ENCODE assay signal across 10 cellular contexts in the genomic region with DNA sequence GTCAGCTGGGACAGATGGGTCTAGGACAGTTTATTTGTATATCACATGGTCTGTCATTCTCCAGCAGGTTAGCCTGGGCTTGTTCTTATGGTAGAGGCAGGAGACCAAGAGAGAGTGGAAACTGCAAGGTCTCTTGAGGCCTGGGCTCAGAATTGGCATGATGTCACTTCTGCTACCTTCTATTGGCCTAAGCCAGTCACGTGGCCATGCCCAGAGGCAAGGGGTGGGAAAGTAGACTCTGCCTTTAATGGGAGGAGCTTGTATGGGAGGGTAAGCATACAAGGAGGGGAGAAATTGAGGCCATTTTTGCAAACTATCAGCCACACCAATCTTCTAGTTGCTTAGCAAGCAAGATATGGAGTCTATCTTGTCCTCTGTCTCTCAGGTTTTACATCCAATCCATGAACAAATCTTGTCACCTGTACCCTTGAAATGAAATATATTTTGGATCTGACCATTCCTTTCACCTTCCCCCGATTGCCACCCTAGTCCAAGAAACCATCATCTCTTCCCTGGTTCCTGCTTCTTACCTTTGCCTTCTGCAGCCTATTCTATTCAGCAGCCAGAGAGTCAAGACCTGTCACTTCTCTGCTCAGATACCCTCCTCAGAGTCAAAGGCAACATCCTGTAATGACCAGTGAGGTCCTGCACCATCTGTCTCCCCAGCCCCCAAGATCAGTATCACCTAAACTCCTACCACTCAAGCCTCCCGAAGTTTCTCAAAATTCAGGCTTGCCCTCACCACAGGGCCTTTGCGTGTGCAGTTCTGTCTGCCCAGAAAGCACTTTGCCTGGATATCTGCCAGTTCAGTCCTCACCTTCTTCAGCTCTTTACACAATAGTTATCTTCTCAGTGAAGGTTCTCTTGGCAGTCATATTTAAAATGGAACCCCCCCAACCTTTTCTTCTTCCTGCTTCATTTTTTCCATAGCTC.
DNase-seq lines count a peak whose midpoint lies in the region; ATAC-seq and TF ChIP-seq lines count a peak whose summit lies in the region.
"Had no signal": no experiment of that assay in that cellular context is flagged by ENCODE, and none has a peak within 500 bp of the region (broad histone marks: within the 10 kb centered on the region; RNA-seq: fewer than 3 reads in every experiment).

No MANE protein-coding gene starts in this region.

- in situ Hi-C loops in Caki2 (cut with HindIII; ENCODE audit: low pct_unique_long_range_greater_than_20kb, low sequenced_read_pairs), result no loop called here

- H3K27ac Mint-ChIP-seq in activated CD8-positive, alpha-beta T cell treated with anti-CD3 and anti-CD28 coated beads, Interleukin-2, amount 10 ng/mL, durations not matched to agents 7 days and 5 days, result no peak overlapping the region
- no peak overlapping the region for H3K27ac Mint-ChIP-seq in activated naive CD4-positive, alpha-beta T cell treated with anti-CD3 and anti-CD28 coated beads for 36 hours

- peaks cover 11% of the 10 kb centered on the region for H3K4me1 Mint-ChIP-seq in activated CD8-positive, alpha-beta T cell treated with anti-CD3 and anti-CD28 coated beads, Interleukin-2, amount 10 ng/mL, durations not matched to agents 7 days and 5 days (ENCODE audit: low read depth)
- no peaks in the 10 kb centered on the region for H3K4me1 Mint-ChIP-seq in activated naive CD4-positive, alpha-beta T cell treated with anti-CD3 and anti-CD28 coated beads for 36 hours (ENCODE audit: low read depth)

- CTCF ChIA-PET in activated CD8-positive, alpha-beta T cell treated with anti-CD3 and anti-CD28 coated beads, Interleukin-2, amount 10 ng/mL, durations not matched to agents 7 days and 5 days (lab: Charles Lee), result interaction anchor here (1.0 kb wide), 1 partner anchor 241 kb away, joined by 4 read pairs; no protein-coding TSS in a partner anchor
- CTCF ChIA-PET in activated naive CD4-positive, alpha-beta T cell treated with anti-CD3 and anti-CD28 coated beads for 36 hours (lab: Charles Lee), result no interaction called here

- no peak overlapping the region for H3K4me3 Mint-ChIP-seq in activated CD8-positive, alpha-beta T cell treated with anti-CD3 and anti-CD28 coated beads, Interleukin-2, amount 10 ng/mL, durations not matched to agents 7 days and 5 days
- H3K4me3 Mint-ChIP-seq in activated naive CD4-positive, alpha-beta T cell treated with anti-CD3 and anti-CD28 coated beads for 36 hours, result no peak overlapping the region

- no peak for TF ChIP-seq CTCF in GM20000 (IDR thresholded peaks at IDR 0.05; ENCODE audit: extremely low read depth, missing control alignments)

- DNase-seq in Caki2 (ENCODE audit: low read depth), result peak; percentile 24
- DNase-seq in activated CD8-positive, alpha-beta T cell treated with anti-CD3 and anti-CD28 coated beads, Interleukin-2, amount 10 ng/mL, durations not matched to agents 7 days and 5 days, result no peak
- no peak for DNase-seq in GM20000 (ENCODE audit: low spot score)
- no peak for DNase-seq in NCI-H2081 treated with DMSO at 0.1 percent for 48 hours (lab: John Stamatoyannopoulos, UW)
- DNase-seq in pons (ENCODE audit: low spot score), result no peak
- no peak for DNase-seq in activated naive CD4-positive, alpha-beta T cell treated with anti-CD3 and anti-CD28 coated beads for 36 hours
- DNase-seq: KG1; stimulated activated CD8-positive, alpha-beta memory T cell treated with anti-CD3 and anti-CD28 coated beads, Interleukin-4, amount 100 ng/mL, for 48 hours had no signal

- ATAC-seq in GM18867 (IDR thresholded peaks at IDR 0.05; ENCODE audit: unreplicated experiment) (peak; percentile 68), HG03439 (IDR thresholded peaks at IDR 0.05; ENCODE audit: unreplicated experiment) (peak; percentile 61)
- peak; percentile 60 for ATAC-seq in activated CD8-positive, alpha-beta T cell treated with anti-CD3 and anti-CD28 coated beads, Interleukin-2, amount 10 ng/mL, durations not matched to agents 7 days and 5 days

- no peaks in the 10 kb centered on the region for H3K27me3 Mint-ChIP-seq in activated CD8-positive, alpha-beta T cell treated with anti-CD3 and anti-CD28 coated beads, Interleukin-2, amount 10 ng/mL, durations not matched to agents 7 days and 5 days (ENCODE audit: low read depth)
- no peaks in the 10 kb centered on the region for H3K27me3 Mint-ChIP-seq in activated naive CD4-positive, alpha-beta T cell treated with anti-CD3 and anti-CD28 coated beads for 36 hours (ENCODE audit: low read depth)

- H3K9me3 Mint-ChIP-seq in activated CD8-positive, alpha-beta T cell treated with anti-CD3 and anti-CD28 coated beads, Interleukin-2, amount 10 ng/mL, durations not matched to agents 7 days and 5 days (ENCODE audit: insufficient read depth), result no peaks in the 10 kb centered on the region
- H3K9me3 Mint-ChIP-seq in activated naive CD4-positive, alpha-beta T cell treated with anti-CD3 and anti-CD28 coated beads for 36 hours, result no peaks in the 10 kb centered on the region

- POLR2A ChIA-PET in activated CD8-positive, alpha-beta T cell treated with anti-CD3 and anti-CD28 coated beads, Interleukin-2, amount 10 ng/mL, durations not matched to agents 7 days and 5 days (lab: Charles Lee), result no interaction called here

- intact Hi-C loops in activated naive CD4-positive, alpha-beta T cell treated with anti-CD3 and anti-CD28 coated beads for 36 hours (cut with micrococcal nuclease), result no loop called here

- H3K36me3 Mint-ChIP-seq in activated CD8-positive, alpha-beta T cell treated with anti-CD3 and anti-CD28 coated beads, Interleukin-2, amount 10 ng/mL, durations not matched to agents 7 days and 5 days (ENCODE audit: low read depth), result no peaks in the 10 kb centered on the region
- H3K36me3 Mint-ChIP-seq in activated naive CD4-positive, alpha-beta T cell treated with anti-CD3 and anti-CD28 coated beads for 36 hours (ENCODE audit: low read depth), result no peaks in the 10 kb centered on the region
